8 cellular contexts compared by ENCODE assay signal in genomic region chr17:42020845-42021244, GRCh38. TPM values are rescaled to one million over a fixed set of nuclear protein-coding genes. Genes with fewer than 3 reads are reported as not detected.
DNase-seq lines count a peak whose midpoint lies in the region; ATAC-seq, FAIRE-seq and TF ChIP-seq lines count a peak whose summit lies in the region.
"Not testable (repeated sequence)": the region's sequence is repeated elsewhere in the genome, so short reads cannot be mapped to it uniquely, and the experiment has no call there.

No MANE protein-coding gene starts in this region.

- not testable (repeated sequence) for H3K27me3 ChIP-seq in DND-41 (ENCODE audit: insufficient read depth, low read length, poor library complexity); MM.1S (replicated peaks; ENCODE audit: insufficient read depth, low read length); GM12878 (replicated peaks in 1 of 2; ENCODE audit: control insufficient read depth in 2 of 2, insufficient read depth in 2 of 2, low read length in 1 of 2); fibroblast of lung (ENCODE audit: control insufficient read depth, insufficient read depth, low read length); upper lobe of left lung

- peaks cover 28% of the 10 kb centered on the region for H3K36me3 ChIP-seq in DND-41 (ENCODE audit: insufficient read depth, low read length)
- not testable (repeated sequence) for H3K36me3 ChIP-seq in MM.1S (replicated peaks; ENCODE audit: insufficient read depth, low read length)
- H3K36me3 ChIP-seq in GM12878 (ENCODE audit: control insufficient read depth in 2 of 2, insufficient read depth in 2 of 2, low read length in 1 of 2), result peaks cover 0 to 13% of the 10 kb centered on the region in 2 experiments; a peak in 2 of 4 replicates
- peaks cover 15% of the 10 kb centered on the region for H3K36me3 ChIP-seq in fibroblast of lung (ENCODE audit: control insufficient read depth, insufficient read depth, low read length)
- H3K36me3 ChIP-seq in upper lobe of left lung, result peaks cover 0 to 27% (median 24%) of the 10 kb centered on the region in 4 donors

- POLR2A ChIA-PET in GM12878 (lab: Charles Lee), result interaction anchor here (0.6 to 1.1 kb wide), 4 partner anchors 55 to 1164 kb away, joined by 3 to 8 read pairs (median 3); no protein-coding TSS in a partner anchor

- not testable (repeated sequence) for DNase-seq in DND-41; MM.1S; GM12878 (ENCODE audit: low read depth, low spot score); fibroblast of lung (ENCODE audit: low read depth in 2 of 2); memory B cell (ENCODE audit: low spot score in 2 of 2); upper lobe of left lung
- DNase-seq in posterior vena cava (ENCODE audit: low spot score), result peak; percentile 55

- H3K4me3 Mint-ChIP-seq in memory B cell, result peak overlapping the region; percentile 89

- H3K27ac ChIP-seq in DND-41 (ENCODE audit: low read length) (peak overlapping the region; percentile 1; the same call in 1 of the 2 replicates), GM12878 (ENCODE audit: control insufficient read depth, insufficient read depth) (peak overlapping the region; percentile 76), fibroblast of lung (ENCODE audit: insufficient read depth, low read length) (peak overlapping the region; percentile 88), upper lobe of left lung (peak overlapping the region in 2 of 4 donors; percentile 91 to 95)
- not testable (repeated sequence) for H3K27ac ChIP-seq in MM.1S (ENCODE audit: low read length)

- peaks cover 12% of the 10 kb centered on the region for H3K36me3 Mint-ChIP-seq in memory B cell

- intact Hi-C loops in GM12878 (cut with micrococcal nuclease; ENCODE audit: unreplicated experiment), result not testable (repeated sequence)
- intact Hi-C loops in posterior vena cava (cut with DNase I), result loop anchor here in 1 of 2 donors (10.0 kb wide), 1 partner anchor 94 kb away; the partner anchor contains the start of gene DHX58

- not testable (repeated sequence) for BruUV-seq in GM12878 (replicated peaks; lab: Mats Ljungman, UMichigan)

- H3K79me2 ChIP-seq in DND-41 (ENCODE audit: insufficient read depth, low read length), result peaks cover 45% of the 10 kb centered on the region
- H3K79me2 ChIP-seq in MM.1S (ENCODE audit: low read length), result peaks cover 44% of the 10 kb centered on the region
- H3K79me2 ChIP-seq in GM12878 (ENCODE audit: control insufficient read depth, insufficient read depth, low read length), result peaks cover 34% of the 10 kb centered on the region
- peaks cover 28% of the 10 kb centered on the region for H3K79me2 ChIP-seq in fibroblast of lung (ENCODE audit: control insufficient read depth, insufficient read depth, low read length)

- CTCF ChIA-PET in GM12878 (lab: Yijun Ruan, JAX), result interaction anchor here (0.6 to 10.1 kb wide), 16 partner anchors 9 to 187 kb away, joined by 3 to 85 read pairs (median 5); partner anchors contain the start of genes CNP and KCNH4

- in situ Hi-C loops in GM12878 (cut with MboI), result loop anchor here (5.0 to 25.0 kb wide), 2 partner anchors 91 to 1191 kb away; partner anchors contain the start of genes DHX58 and TMEM106A

- peaks cover 45% of the 10 kb centered on the region for H3K4me1 ChIP-seq in DND-41 (ENCODE audit: insufficient read depth, low read length)
- H3K4me1 ChIP-seq in MM.1S (ENCODE audit: low read length), result peaks cover 41% of the 10 kb centered on the region
- H3K4me1 ChIP-seq in GM12878 (ENCODE audit: control insufficient read depth, insufficient read depth, low read length), result peaks cover 27% of the 10 kb centered on the region
- H3K4me1 ChIP-seq in fibroblast of lung (ENCODE audit: control insufficient read depth, extremely low read depth, insufficient read depth, low read length), result peaks cover 16% of the 10 kb centered on the region
- H3K4me1 ChIP-seq in upper lobe of left lung, result peaks cover 45 to 64% (median 57%) of the 10 kb centered on the region in 4 donors

- SMC1A ChIA-PET in GM12878 (lab: Charles Lee; ENCODE audit: uncharacterized antibody, unreplicated experiment), result interaction anchor here (0.5 to 1.4 kb wide), 7 partner anchors 29 to 160 kb away, joined by 3 to 6 read pairs (median 4); partner anchors contain the start of genes CNP and KCNH4

- not testable (repeated sequence) for FAIRE-seq in GM12878 (lab: Jason Lieb, UNC)

- 74% methylated on average over 8 of the region's 8 CpGs for WGBS in GM12878 (ENCODE audit: insufficient coverage, insufficient replicate concordance, low lambda C conversion rate, missing lambda C conversion rate)
- 66 to 83% methylated on average over 8 of the region's 8 CpGs for WGBS in upper lobe of left lung, 2 donors

- RAD21 ChIA-PET in GM12878 (lab: Charles Lee; ENCODE audit: unreplicated experiment), result interaction anchor here (0.7 to 6.6 kb wide), 3 partner anchors 55 to 95 kb away, joined by 3 to 53 read pairs (median 5); partner anchors contain the start of gene CNP

- TF ChIP-seq RAD21 in GM12878 (IDR thresholded peaks at IDR 0.05; ENCODE audit: insufficient read depth, low read depth, low read length), result not testable (repeated sequence)

- not testable (repeated sequence) for H2AFZ ChIP-seq in DND-41 (ENCODE audit: low read depth, low read length); MM.1S (ENCODE audit: low read length); GM12878 (ENCODE audit: control insufficient read depth, low read depth, low read length); fibroblast of lung (ENCODE audit: low read length)

- H3K9me2 ChIP-seq in MM.1S (replicated peaks; ENCODE audit: insufficient read depth, low read length), result not testable (repeated sequence)

- H3K9ac ChIP-seq in DND-41 (ENCODE audit: low read depth, low read length), result peak overlapping the region; percentile 93
- not testable (repeated sequence) for H3K9ac ChIP-seq in MM.1S (ENCODE audit: low read length)
- peak overlapping the region; percentile 95 for H3K9ac ChIP-seq in GM12878 (ENCODE audit: control insufficient read depth, insufficient read depth, low read length)
- H3K9ac ChIP-seq in fibroblast of lung (ENCODE audit: insufficient read depth, low read length), result peak overlapping the region; percentile 89

- not testable (repeated sequence) for H3K9me3 Mint-ChIP-seq in memory B cell

- TF ChIP-seq EP300 in GM12878 (IDR thresholded peaks at IDR 0.05; ENCODE audit: borderline replicate concordance in 1 of 2, control insufficient read depth in 1 of 2, low read depth in 2 of 2, low read length in 2 of 2); upper lobe of left lung (IDR thresholded peaks at IDR 0.05): not testable (repeated sequence)

- not testable (repeated sequence) for TF ChIP-seq POLR2A in GM12878 (IDR thresholded peaks at IDR 0.05; ENCODE audit: low read depth, low read length); upper lobe of left lung (IDR thresholded peaks at IDR 0.05)

- peaks cover 15% of the 10 kb centered on the region for H3F3A ChIP-seq in MM.1S (ENCODE audit: insufficient read depth, low read length)

- H3K27ac Mint-ChIP-seq in memory B cell, result peak overlapping the region; percentile 53

- not testable (repeated sequence) for H4K20me1 ChIP-seq in DND-41 (ENCODE audit: insufficient read depth, low read length); MM.1S (ENCODE audit: insufficient read depth, low read length); GM12878 (ENCODE audit: control insufficient read depth, insufficient read depth); fibroblast of lung (ENCODE audit: control insufficient read depth, extremely low read depth, insufficient read depth, low read length)

- TF ChIP-seq CTCF in DND-41 (IDR thresholded peaks at IDR 0.05; ENCODE audit: borderline replicate concordance, extremely low read depth, low read length, poor library complexity, severe bottlenecking); MM.1S (IDR thresholded peaks at IDR 0.05; ENCODE audit: low read length); WI38 (IDR thresholded peaks at IDR 0.05; ENCODE audit: low read depth, low read length); GM12878 (IDR thresholded peaks at IDR 0.05 in 2 of 3, conservative IDR thresholded peaks at IDR 0.05 in 1 of 3; ENCODE audit: control insufficient read depth in 2 of 3, extremely low read depth in 1 of 3, insufficient read depth in 1 of 3, low read depth in 3 of 3, low read length in 3 of 3); fibroblast of lung (conservative IDR thresholded peaks at IDR 0.05 in 1 of 2, IDR thresholded peaks at IDR 0.05 in 1 of 2; ENCODE audit: low read depth in 1 of 2, low read length in 2 of 2); upper lobe of left lung (IDR thresholded peaks at IDR 0.05): not testable (repeated sequence)

- H3K4me3 ChIP-seq in DND-41 (ENCODE audit: low read depth in 1 of 2, low read length in 2 of 2) (peak overlapping the region; percentile 71 to 86; a peak in 3 of 4 replicates), MM.1S (ENCODE audit: low read length) (peak overlapping the region; percentile 78), WI38 (ENCODE audit: low read depth, low read length) (peak overlapping the region; percentile 89), GM12878 (peak overlapping the region; percentile 88), fibroblast of lung (replicated peaks in 1 of 4; ENCODE audit: control extremely low read depth in 1 of 4, insufficient read depth in 1 of 4, low read depth in 3 of 4, low read length in 4 of 4) (peak overlapping the region; percentile 90 to 98 (median 96)), upper lobe of left lung (peak overlapping the region; percentile 70 to 88 (median 83))

- peak overlapping the region; percentile 95 for H3K4me2 ChIP-seq in DND-41 (ENCODE audit: insufficient read depth, low read length)
- H3K4me2 ChIP-seq in MM.1S (ENCODE audit: low read depth, low read length), result peak overlapping the region; percentile 53; the same call in 1 of the 2 replicates
- peak overlapping the region; percentile 36 for H3K4me2 ChIP-seq in GM12878 (ENCODE audit: control insufficient read depth, insufficient read depth)
- peak overlapping the region; percentile 83 for H3K4me2 ChIP-seq in fibroblast of lung (ENCODE audit: extremely low read depth, insufficient read depth, low read length)

- peaks cover 45% of the 10 kb centered on the region for H3K4me1 Mint-ChIP-seq in memory B cell

- H3K27me3 Mint-ChIP-seq in memory B cell, result not testable (repeated sequence)

- not testable (repeated sequence) for ATAC-seq in DND-41 (ENCODE audit: insufficient read depth, low read depth); GM12878; memory B cell (ENCODE audit: low read depth); upper lobe of left lung (ENCODE audit: low FRiP score in 2 of 2)

- not testable (repeated sequence) for H3K9me3 ChIP-seq in DND-41 (ENCODE audit: insufficient read depth, low read length, severe bottlenecking); MM.1S (replicated peaks; ENCODE audit: insufficient read depth, low read length); GM12878 (replicated peaks; ENCODE audit: control insufficient read depth, insufficient read depth, low read length); fibroblast of lung (ENCODE audit: control insufficient read depth, insufficient read depth, low read depth, low read length); upper lobe of left lung

RNA-seq across cellular contexts. Expression of gene NKIRAS2, which starts 1.0 kb away (rescaled TPM):
- total RNA-seq in GM12878 (2013; cell fraction: nucleolus; rRNA removed), result 17.6 and 18.5 TPM in 2 replicates
- total RNA-seq in GM12878 (2014; rRNA removed) (36.8 and 39.3 TPM in 2 replicates), GM12878 (2014; rRNA removed; fragmentation: Illumina TruSeq; extraction: Trizol) (16.3 and 16.9 TPM in 2 replicates), GM12878 (2021) (22.9 and 25.8 TPM in 2 replicates), fibroblast of lung (18.8 and 19.8 TPM in 2 replicates), posterior vena cava (10 to 100 TPM; 28.3 TPM), upper lobe of left lung (10 to 100 TPM; 27.2 to 36.6 (median 31.0) TPM)
- polyA plus RNA-seq in GM12878 (2011; ENCODE audit: low read depth), result 11.6 TPM
- polyA plus RNA-seq in GM12878 (2011; rRNA removed) (11.9 and 20.3 TPM in 2 replicates), GM12878 (2014; fragmentation: Illumina TruSeq; extraction: Trizol) (24.4 and 33.6 TPM in 2 replicates), GM12878 (2014; fragmentation: Nextera tagmentation; extraction: Ambion mirVana) (1 to 10 TPM; 6.4 to 6.9 TPM), GM12878 (2014; rRNA removed) (39.4 and 49.7 TPM in 2 replicates), GM12878 (2016; fragmentation: Nextera tagmentation; extraction: Ambion mirVana) (10 to 100 TPM; 28.6 to 32.2 TPM), fibroblast of lung (36.0 and 37.7 TPM in 2 replicates)
- 26.7 and 29.6 TPM in 2 replicates for polyA plus RNA-seq in GM12878 (2011; cell fraction: cytosol; rRNA removed)
- polyA plus RNA-seq in GM12878 (2011; cell fraction: nucleus; rRNA removed), result 15.3 and 19.6 TPM in 2 replicates
- polyA plus RNA-seq in GM12878 (2012), result 20.9 and 21.7 TPM in 2 replicates
- polyA minus RNA-seq in GM12878 (2011; rRNA and poly(A)+ RNA removed), result 15.9 and 21.3 TPM in 2 replicates
- polyA minus RNA-seq in GM12878 (2011; cell fraction: cytosol; rRNA and poly(A)+ RNA removed), result 6.4 and 7.1 TPM in 2 replicates
- 7.6 and 15.4 TPM in 2 replicates for polyA minus RNA-seq in GM12878 (2011; cell fraction: nucleus; rRNA and poly(A)+ RNA removed)
- polyA plus RNA-seq in fibroblast of lung (2012), result 25.9 and 29.6 TPM in 2 replicates
- polyA minus RNA-seq in fibroblast of lung (ENCODE audit: low replicate concordance), result 54.6 and 59.6 TPM in 2 replicates

RNA-seq across cellular contexts. Expression of gene DNAJC7, which starts 3.6 kb away (rescaled TPM):
- 134 and 138 TPM in 2 replicates for total RNA-seq in GM12878 (2013; cell fraction: nucleolus; rRNA removed)
- total RNA-seq in GM12878 (2014; rRNA removed), result 70.2 and 70.4 TPM in 2 replicates
- total RNA-seq in GM12878 (2014; rRNA removed; fragmentation: Illumina TruSeq; extraction: Trizol), result 156 and 173 TPM in 2 replicates
- total RNA-seq in GM12878 (2021), result 104 and 113 TPM in 2 replicates
- polyA plus RNA-seq in GM12878 (2011; ENCODE audit: low read depth), result 65.9 TPM
- 60.1 and 72.4 TPM in 2 replicates for polyA plus RNA-seq in GM12878 (2011; rRNA removed)
- polyA plus RNA-seq in GM12878 (2011; cell fraction: cytosol; rRNA removed), result 33.8 and 35.1 TPM in 2 replicates
- 35.8 and 40.3 TPM in 2 replicates for polyA plus RNA-seq in GM12878 (2011; cell fraction: nucleus; rRNA removed)
- polyA plus RNA-seq in GM12878 (2012), result 89.4 and 91.4 TPM in 2 replicates
- polyA plus RNA-seq in GM12878 (2014; fragmentation: Illumina TruSeq; extraction: Trizol), result 164 and 196 TPM in 2 replicates
- polyA plus RNA-seq in GM12878 (2014; fragmentation: Nextera tagmentation; extraction: Ambion mirVana), result 10 to 100 TPM; 61.2 to 70.3 TPM
- polyA plus RNA-seq in GM12878 (2014; rRNA removed), result 89.6 and 91.8 TPM in 2 replicates
- polyA plus RNA-seq in GM12878 (2016; fragmentation: Nextera tagmentation; extraction: Ambion mirVana), result 100 to 1,000 TPM in 1 of 2 experiments, 10 to 100 TPM in 1; 97.9 to 103 TPM
- 56.9 and 58.7 TPM in 2 replicates for polyA minus RNA-seq in GM12878 (2011; rRNA and poly(A)+ RNA removed)
- 30.2 and 35.3 TPM in 2 replicates for polyA minus RNA-seq in GM12878 (2011; cell fraction: cytosol; rRNA and poly(A)+ RNA removed)
- 43.6 and 51.0 TPM in 2 replicates for polyA minus RNA-seq in GM12878 (2011; cell fraction: nucleus; rRNA and poly(A)+ RNA removed)
- total RNA-seq in fibroblast of lung, result 59.6 and 78.8 TPM in 2 replicates
- 53.5 and 56.4 TPM in 2 replicates for polyA plus RNA-seq in fibroblast of lung
- 63.2 and 85.6 TPM in 2 replicates for polyA plus RNA-seq in fibroblast of lung (2012)
- polyA minus RNA-seq in fibroblast of lung (ENCODE audit: low replicate concordance), result 31.4 and 45.9 TPM in 2 replicates
- 10 to 100 TPM; 57.0 TPM for total RNA-seq in posterior vena cava
- 100 to 1,000 TPM in 1 of 6 donors, 10 to 100 TPM in 5; 53.2 to 109 (median 73.5) TPM for total RNA-seq in upper lobe of left lung

RNA-seq across cellular contexts. Expression of gene C17orf113, which starts 29.6 kb away (rescaled TPM):
- total RNA-seq in GM12878 (2013; cell fraction: nucleolus; rRNA removed), result 1.2 and 1.3 TPM in 2 replicates
- total RNA-seq in GM12878 (2014; rRNA removed) (0.11 and 0.17 TPM in 2 replicates), GM12878 (2014; rRNA removed; fragmentation: Illumina TruSeq; extraction: Trizol) (not detected in 2 replicates), GM12878 (2021) (0.08 and 0.11 TPM in 2 replicates), fibroblast of lung (0.26 and 0.66 TPM in 2 replicates), posterior vena cava (under 1 TPM; 0.33 to 0.93 TPM), upper lobe of left lung (1 to 10 TPM; 1.1 to 5.2 (median 2.3) TPM)
- 0.13 TPM for polyA plus RNA-seq in GM12878 (2011; ENCODE audit: low read depth)
- polyA plus RNA-seq in GM12878 (2011; rRNA removed) (0.06 and 0.08 TPM in 2 replicates), GM12878 (2014; fragmentation: Illumina TruSeq; extraction: Trizol) (0.03 TPM in 1 of 2 replicates, not detected in the other), GM12878 (2014; fragmentation: Nextera tagmentation; extraction: Ambion mirVana) (not detected), GM12878 (2014; rRNA removed) (0.14 and 0.27 TPM in 2 replicates), GM12878 (2016; fragmentation: Nextera tagmentation; extraction: Ambion mirVana) (under 1 TPM; 0.03 to 0.04 TPM), fibroblast of lung (0.02 and 0.07 TPM in 2 replicates)
- 0.07 and 0.09 TPM in 2 replicates for polyA plus RNA-seq in GM12878 (2011; cell fraction: cytosol; rRNA removed)
- polyA plus RNA-seq in GM12878 (2011; cell fraction: nucleus; rRNA removed), result 0.18 and 0.20 TPM in 2 replicates
- 0.32 and 0.42 TPM in 2 replicates for polyA plus RNA-seq in GM12878 (2012)
- polyA minus RNA-seq in GM12878 (2011; rRNA and poly(A)+ RNA removed), result 0.05 TPM in 1 of 2 replicates, not detected in the other
- not detected in 2 replicates for polyA minus RNA-seq in GM12878 (2011; cell fraction: cytosol; rRNA and poly(A)+ RNA removed)
- polyA minus RNA-seq in GM12878 (2011; cell fraction: nucleus; rRNA and poly(A)+ RNA removed), result 0.10 TPM in 1 of 2 replicates, not detected in the other
- polyA plus RNA-seq in fibroblast of lung (2012), result 0.02 and 0.21 TPM in 2 replicates
- polyA minus RNA-seq in fibroblast of lung (ENCODE audit: low replicate concordance), result not detected in 2 replicates

RNA-seq across cellular contexts. Expression of gene CNP, which starts 54.2 kb away (rescaled TPM):
- 22.0 and 33.7 TPM in 2 replicates for total RNA-seq in GM12878 (2013; cell fraction: nucleolus; rRNA removed)
- total RNA-seq in GM12878 (2014; rRNA removed) (35.6 and 39.5 TPM in 2 replicates), GM12878 (2014; rRNA removed; fragmentation: Illumina TruSeq; extraction: Trizol) (22.5 and 22.9 TPM in 2 replicates), GM12878 (2021) (50.9 and 52.2 TPM in 2 replicates), fibroblast of lung (50.6 and 60.4 TPM in 2 replicates), posterior vena cava (10 to 100 TPM; 53.6 to 53.9 TPM), upper lobe of left lung (10 to 100 TPM; 33.4 to 62.3 (median 45.3) TPM)
- 11.6 TPM for polyA plus RNA-seq in GM12878 (2011; ENCODE audit: low read depth)
- polyA plus RNA-seq in GM12878 (2011; rRNA removed) (14.4 and 24.6 TPM in 2 replicates), GM12878 (2014; fragmentation: Illumina TruSeq; extraction: Trizol) (16.9 and 26.3 TPM in 2 replicates), GM12878 (2014; fragmentation: Nextera tagmentation; extraction: Ambion mirVana) (1 to 10 TPM; 1.8 to 4.4 TPM), GM12878 (2014; rRNA removed) (36.5 and 40.4 TPM in 2 replicates), GM12878 (2016; fragmentation: Nextera tagmentation; extraction: Ambion mirVana) (10 to 100 TPM; 59.8 to 60.7 TPM), fibroblast of lung (57.7 and 59.9 TPM in 2 replicates)
- 31.7 and 35.2 TPM in 2 replicates for polyA plus RNA-seq in GM12878 (2011; cell fraction: cytosol; rRNA removed)
- polyA plus RNA-seq in GM12878 (2011; cell fraction: nucleus; rRNA removed), result 23.4 and 31.0 TPM in 2 replicates
- polyA plus RNA-seq in GM12878 (2012), result 25.0 and 30.4 TPM in 2 replicates
- polyA minus RNA-seq in GM12878 (2011; rRNA and poly(A)+ RNA removed), result 64.6 and 68.2 TPM in 2 replicates
- 27.3 and 32.6 TPM in 2 replicates for polyA minus RNA-seq in GM12878 (2011; cell fraction: cytosol; rRNA and poly(A)+ RNA removed)
- 15.0 and 26.4 TPM in 2 replicates for polyA minus RNA-seq in GM12878 (2011; cell fraction: nucleus; rRNA and poly(A)+ RNA removed)
- polyA plus RNA-seq in fibroblast of lung (2012), result 84.1 and 95.5 TPM in 2 replicates
- 390 and 485 TPM in 2 replicates for polyA minus RNA-seq in fibroblast of lung (ENCODE audit: low replicate concordance)

Comparison
In these comparisons a context has a peak if more than half of its experiments do, and no peak if none do; other contexts are left out.
1. H3K4me2 ChIP-seq: peak in every context shown above with its lines; median percentile 95 in DND-41; 83 in fibroblast of lung; 53 in MM.1S; 36 in GM12878.